ENCODE assay signal across 10 cellular contexts in the genomic region with DNA sequence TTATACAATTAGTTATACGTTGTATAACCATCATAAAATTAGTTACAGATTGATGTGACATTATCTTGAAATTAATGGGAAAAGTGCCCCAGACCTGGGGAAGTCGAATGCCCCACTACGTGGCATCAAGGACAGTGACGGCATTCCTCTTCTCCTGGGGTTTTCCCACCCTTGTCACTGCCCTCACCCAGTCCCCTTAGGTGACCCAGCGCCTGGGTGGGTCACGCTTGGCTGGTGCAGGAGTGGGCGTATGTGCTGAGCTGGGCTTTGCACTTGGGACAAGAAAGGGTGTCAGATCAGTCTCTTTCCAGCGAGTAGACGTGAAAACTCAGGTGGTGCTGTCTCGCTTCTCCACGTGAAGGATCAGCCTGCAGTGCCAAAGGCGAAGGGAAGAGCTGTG. TPM values are rescaled to one million over a fixed set of nuclear protein-coding genes. Genes with fewer than 3 reads are reported as not detected.
A peak's percentile ranks its signal among the peaks of the same experiment; 100 is the strongest.
DNase-seq lines count a peak whose midpoint lies in the region; ATAC-seq and TF ChIP-seq lines count a peak whose summit lies in the region.
"Had no signal": no experiment of that assay in that cellular context is flagged by ENCODE, and none has a peak within 500 bp of the region (broad histone marks: within the 10 kb centered on the region; RNA-seq: fewer than 3 reads in every experiment).

No MANE protein-coding gene starts in this region.

- 82% methylated on average over 11 of the region's 12 CpGs for WGBS in mammary epithelial cell (ENCODE audit: low coverage, missing lambda C conversion rate)

- peak overlapping the region; percentile 5 for H3K4me3 Mint-ChIP-seq in MCF 10A (ENCODE audit: unreplicated experiment)

- no peak overlapping the region for H3K4me2 ChIP-seq in mammary epithelial cell (ENCODE audit: insufficient read depth, low read depth, low read length)

- H3K9me3 ChIP-seq in mammary epithelial cell (replicated peaks; ENCODE audit: insufficient read depth, low read length) (no peaks in the 10 kb centered on the region), Panc1 (ENCODE audit: control insufficient read depth, insufficient read depth, low read depth, low read length) (no peaks in the 10 kb centered on the region), uterus (no peaks in the 10 kb centered on the region)

- no peaks in the 10 kb centered on the region for H3K27me3 Mint-ChIP-seq in MCF 10A (ENCODE audit: insufficient read depth, unreplicated experiment)

- H4K20me1 ChIP-seq in mammary epithelial cell (ENCODE audit: insufficient read depth, low read length), result peaks cover 5% of the 10 kb centered on the region

- H3K27me3 ChIP-seq in mammary epithelial cell (ENCODE audit: insufficient read depth, low read length) (no peaks in the 10 kb centered on the region), Panc1 (ENCODE audit: control insufficient read depth, insufficient read depth, low read length) (no peaks in the 10 kb centered on the region), uterus (no peaks in the 10 kb centered on the region)

- H3K4me3 ChIP-seq in mammary epithelial cell (replicated peaks in 1 of 3; ENCODE audit: insufficient read depth in 1 of 3, low read depth in 2 of 3, low read length in 3 of 3) (no peak overlapping the region), Panc1 (ENCODE audit: low read depth in 2 of 2, low read length in 2 of 2) (no peak overlapping the region), uterus (peak overlapping the region; percentile 16 to 25)

- H3K36me3 Mint-ChIP-seq in MCF 10A (ENCODE audit: insufficient read depth, unreplicated experiment), result peaks cover 46% of the 10 kb centered on the region

- H3K36me3 ChIP-seq in mammary epithelial cell (ENCODE audit: insufficient read depth, low read length), result no peaks in the 10 kb centered on the region
- H3K36me3 ChIP-seq in Panc1 (ENCODE audit: control insufficient read depth, insufficient read depth, low read length), result no peaks in the 10 kb centered on the region
- no peaks in the 10 kb centered on the region for H3K36me3 ChIP-seq in uterus

- no peak overlapping the region for H3K9ac ChIP-seq in mammary epithelial cell (ENCODE audit: insufficient read depth, low read length)

- CTCF ChIA-PET in MCF 10A (lab: Yijun Ruan, JAX), result interaction anchor here (0.7 kb wide), 1 partner anchor 1263 kb away, joined by 3 read pairs; no protein-coding TSS in a partner anchor
- CTCF ChIA-PET in mammary epithelial cell (lab: Charles Lee; ENCODE audit: low non-redundant PET), result no interaction called here
- CTCF ChIA-PET in Panc1 (lab: Charles Lee), result no interaction called here

- no peak overlapping the region for H2AFZ ChIP-seq in mammary epithelial cell (ENCODE audit: low read depth, low read length)

- H3K79me2 ChIP-seq in mammary epithelial cell (ENCODE audit: insufficient read depth, low read length), result peaks cover 99% of the 10 kb centered on the region

- dilution Hi-C loops in mammary epithelial cell (cut with HindIII; ENCODE audit: low sequenced_read_pairs), result loop anchor here (5.0 kb wide), 1 partner anchor 58 kb away; no protein-coding TSS in a partner anchor

- H3K4me1 ChIP-seq in mammary epithelial cell (ENCODE audit: insufficient read depth, low read length), result peaks cover 9% of the 10 kb centered on the region
- H3K4me1 ChIP-seq in Panc1 (ENCODE audit: control insufficient read depth, insufficient read depth, low read length), result peaks cover 22% of the 10 kb centered on the region
- peaks cover 18 to 20% of the 10 kb centered on the region in 2 donors for H3K4me1 ChIP-seq in uterus

- intact Hi-C loops in MCF 10A (cut with micrococcal nuclease) (no loop called here), mammary epithelial cell (cut with micrococcal nuclease) (no loop called here), Panc1 (cut with micrococcal nuclease; ENCODE audit: unreplicated experiment) (no loop called here), uterus (cut with DNase I; ENCODE audit: low total_unique reads) (no loop called here)

- BruUV-seq in MCF 10A (replicated peaks; lab: Mats Ljungman, UMichigan) (no TSS peak), mammary epithelial cell (replicated peaks; lab: Mats Ljungman, UMichigan) (no TSS peak), Panc1 (replicated peaks; lab: Mats Ljungman, UMichigan) (no TSS peak)

- DNase-seq in MCF 10A (ENCODE audit: unreplicated experiment) (no peak), mammary epithelial cell (no peak), Panc1 (ENCODE audit: low read depth, low spot score) (no peak), left kidney (ENCODE audit: low read depth, low spot score) (peak; percentile 37), uterus (no peak), NCI-H226 (no peak), iPS-NIHi7 (ENCODE audit: extremely low spot score) (no peak), AML-193 (lab: John Stamatoyannopoulos, UW) (no peak)
- DNase-seq: central memory CD4-positive, alpha-beta T cell; NCI-H2029 treated with DMSO at 0.1 percent for 48 hours had no signal

- peak overlapping the region; percentile 64 for H3K27ac Mint-ChIP-seq in MCF 10A (ENCODE audit: low read depth, unreplicated experiment)

- peaks cover 23% of the 10 kb centered on the region for H3K4me1 Mint-ChIP-seq in MCF 10A (ENCODE audit: insufficient read depth, unreplicated experiment)

- ATAC-seq in Panc1, result 0 out of 2 replicates have a peak, but pooled peaks have one; percentile 13

- TF ChIP-seq POLR2A in uterus (IDR thresholded peaks at IDR 0.05), result no peak

- in situ Hi-C loops in mammary epithelial cell (cut with MboI; ENCODE audit: low sequenced_read_pairs in 2 of 2) (loop anchor here in 1 of 2 donors (10.0 kb wide), 1 partner anchor 55 kb away; no protein-coding TSS in a partner anchor), Panc1 (cut with HindIII; ENCODE audit: low pct_unique_long_range_greater_than_20kb, low sequenced_read_pairs) (no loop called here)

- TF ChIP-seq CTCF in MCF 10A (IDR thresholded peaks at IDR 0.05; ENCODE audit: unreplicated experiment), result no peak
- no peak for TF ChIP-seq CTCF in mammary epithelial cell (conservative IDR thresholded peaks at IDR 0.05 in 1 of 2, IDR thresholded peaks at IDR 0.05 in 1 of 2; ENCODE audit: extremely low read depth in 1 of 2, insufficient read depth in 1 of 2, low read depth in 1 of 2, low read length in 2 of 2)
- TF ChIP-seq CTCF in Panc1 (IDR thresholded peaks at IDR 0.05), result no peak
- no peak for TF ChIP-seq CTCF in uterus (IDR thresholded peaks at IDR 0.05)

- H3K9me3 Mint-ChIP-seq in MCF 10A (ENCODE audit: unreplicated experiment), result no peaks in the 10 kb centered on the region

- POLR2A ChIA-PET in MCF 10A (lab: Yijun Ruan, JAX) (interaction anchor here (1.1 to 1.2 kb wide), 2 partner anchors 14 to 86 kb away, joined by 3 to 4 read pairs; a partner anchor contains a TSS), Panc1 (lab: Charles Lee) (no interaction called here)

- H3K27ac ChIP-seq in mammary epithelial cell (ENCODE audit: insufficient read depth, low read depth, low read length), result no peak overlapping the region
- no peak overlapping the region for H3K27ac ChIP-seq in Panc1 (ENCODE audit: low read length)
- peak overlapping the region; percentile 91 to 94 for H3K27ac ChIP-seq in uterus

RNA-seq across cellular contexts. Expression of a gene that starts 7.6 kb away (rescaled TPM):
- total RNA-seq in MCF 10A (2022) (37.7 and 43.8 TPM in 2 replicates), mammary epithelial cell (10 to 100 TPM; 32.7 to 48.2 TPM), Panc1 (2021; ENCODE audit: unreplicated experiment) (72.7 TPM), uterus (10 to 100 TPM in 3 of 4 donors, 1 to 10 TPM in 1; 9.0 to 64.1 (median 21.5) TPM)
- 10.2 TPM for polyA plus RNA-seq in mammary epithelial cell
- polyA minus RNA-seq in mammary epithelial cell, result 46.5 TPM
- polyA plus RNA-seq in Panc1 (2012; ENCODE audit: insufficient read length), result 17.7 TPM

Comparison
In these comparisons a context has a peak if more than half of its experiments do, and no peak if none do; other contexts are left out.
1. H3K27ac ChIP-seq: peak in uterus (2 of 2); none in mammary epithelial cell (single experiment) and Panc1 (single experiment).
2. H3K4me3 ChIP-seq: peak in uterus (2 of 2); none in mammary epithelial cell (0 of 3) and Panc1 (0 of 2).